ENCODE assay signal across 12 cellular contexts in the genomic region with DNA sequence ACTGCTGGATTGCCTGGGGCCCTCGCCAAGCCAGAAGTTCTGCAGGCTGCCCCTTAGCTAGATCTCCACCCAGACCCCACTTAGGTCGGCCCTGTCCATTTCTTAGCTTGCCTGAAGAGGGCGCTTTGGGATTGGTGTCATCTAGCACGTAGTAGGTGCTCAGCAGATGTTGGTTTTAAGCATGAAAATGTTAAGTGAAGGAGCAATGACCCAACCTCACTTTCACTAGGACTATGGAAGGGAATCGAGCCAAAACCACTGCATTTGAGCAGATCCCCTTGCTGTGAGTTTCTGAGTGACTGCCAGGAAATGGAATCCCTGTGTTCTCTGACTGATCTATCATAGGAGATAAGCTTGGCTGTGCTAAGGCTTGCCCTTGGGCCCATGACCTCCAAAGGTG.
DNase-seq lines count a peak whose midpoint lies in the region; ATAC-seq, FAIRE-seq and TF ChIP-seq lines count a peak whose summit lies in the region.
"Had no signal": no experiment of that assay in that cellular context is flagged by ENCODE, and none has a peak within 500 bp of the region (broad histone marks: within the 10 kb centered on the region; RNA-seq: fewer than 3 reads in every experiment).

No MANE protein-coding gene starts in this region.

- no peaks in the 10 kb centered on the region for H3K79me2 ChIP-seq in fibroblast of lung (ENCODE audit: control insufficient read depth, insufficient read depth, low read length)

- H3K4me3 ChIP-seq in fibroblast of lung (replicated peaks in 1 of 4; ENCODE audit: control extremely low read depth in 1 of 4, insufficient read depth in 1 of 4, low read depth in 3 of 4, low read length in 4 of 4), result no peak overlapping the region
- H3K4me3 ChIP-seq: lung had no signal

- no peaks in the 10 kb centered on the region for H3K36me3 Mint-ChIP-seq in activated naive CD4-positive, alpha-beta T cell treated with anti-CD3 and anti-CD28 coated beads for 36 hours (ENCODE audit: low read depth)
- H3K36me3 Mint-ChIP-seq: CD4-positive, alpha-beta memory T cell had no signal

- no peak for FAIRE-seq in urothelium cell line (lab: Jason Lieb, UNC)

- H3K9me3 Mint-ChIP-seq in activated naive CD4-positive, alpha-beta T cell treated with anti-CD3 and anti-CD28 coated beads for 36 hours, result no peaks in the 10 kb centered on the region
- H3K9me3 Mint-ChIP-seq: CD4-positive, alpha-beta memory T cell; T-helper 1 cell treated with Interleukin-12 subunit alpha and Interleukin-12 subunit beta and Interleukin-4 antibody, amounts not matched to agents 30 μg/mL and 1 μg/mL, for 36 hours had no signal

- CTCF ChIA-PET in activated naive CD4-positive, alpha-beta T cell treated with anti-CD3 and anti-CD28 coated beads for 36 hours (lab: Charles Lee), result interaction anchor here (0.8 to 1.5 kb wide), 5 partner anchors 13 to 271 kb away, joined by 3 to 7 read pairs (median 3); no protein-coding TSS in a partner anchor

- no peak overlapping the region for H3K4me2 ChIP-seq in fibroblast of lung (ENCODE audit: extremely low read depth, insufficient read depth, low read length)

- intact Hi-C loops in activated naive CD4-positive, alpha-beta T cell treated with anti-CD3 and anti-CD28 coated beads for 36 hours (cut with micrococcal nuclease), result loop anchor here (1.0 kb wide), 1 partner anchor 270 kb away; no protein-coding TSS in a partner anchor

- no peak overlapping the region for H3K4me3 Mint-ChIP-seq in activated naive CD4-positive, alpha-beta T cell treated with anti-CD3 and anti-CD28 coated beads for 36 hours
- H3K4me3 Mint-ChIP-seq: CD4-positive, alpha-beta memory T cell; T-helper 1 cell treated with Interleukin-12 subunit alpha and Interleukin-12 subunit beta and Interleukin-4 antibody, amounts not matched to agents 30 μg/mL and 1 μg/mL, for 36 hours had no signal

- no peaks in the 10 kb centered on the region for H3K27me3 ChIP-seq in fibroblast of lung (ENCODE audit: control insufficient read depth, insufficient read depth, low read length)

- H3K27ac ChIP-seq in fibroblast of lung (ENCODE audit: insufficient read depth, low read length), result no peak overlapping the region

- H3K9ac ChIP-seq in fibroblast of lung (ENCODE audit: insufficient read depth, low read length), result no peak overlapping the region

- H3K4me1 Mint-ChIP-seq in activated naive CD4-positive, alpha-beta T cell treated with anti-CD3 and anti-CD28 coated beads for 36 hours (ENCODE audit: low read depth), result no peaks in the 10 kb centered on the region
- H3K4me1 Mint-ChIP-seq: CD4-positive, alpha-beta memory T cell had no signal

- no peaks in the 10 kb centered on the region for H4K20me1 ChIP-seq in fibroblast of lung (ENCODE audit: control insufficient read depth, extremely low read depth, insufficient read depth, low read length)

- H3K9me3 ChIP-seq in fibroblast of lung (ENCODE audit: control insufficient read depth, insufficient read depth, low read depth, low read length), result no peaks in the 10 kb centered on the region

- no peak overlapping the region for H2AFZ ChIP-seq in fibroblast of lung (ENCODE audit: low read length)

- no peak overlapping the region for H3K27ac Mint-ChIP-seq in activated naive CD4-positive, alpha-beta T cell treated with anti-CD3 and anti-CD28 coated beads for 36 hours
- H3K27ac Mint-ChIP-seq: T-helper 1 cell treated with Interleukin-12 subunit alpha and Interleukin-12 subunit beta and Interleukin-4 antibody, amounts not matched to agents 30 μg/mL and 1 μg/mL, for 36 hours had no signal

- DNase-seq in activated naive CD4-positive, alpha-beta T cell treated with anti-CD3 and anti-CD28 coated beads for 36 hours, result peak; percentile 38
- DNase-seq in activated naive CD4-positive, alpha-beta T cell treated with anti-CD3 and anti-CD28 coated beads, Interleukin-2, amount 50 U/mL, for 16 hours, result no peak
- DNase-seq in OCI-M1 (lab: John Stamatoyannopoulos, UW), result peak; percentile 2
- DNase-seq in fibroblast of lung (ENCODE audit: low read depth in 2 of 2), result peak; percentile 16 to 43
- peak; percentile 22 for DNase-seq in stimulated activated naive CD8-positive, alpha-beta T cell treated with anti-CD3 and anti-CD28 coated beads, Interleukin-15, Interleukin-2, amounts not matched to agents 100 U/mL and 50 U/mL, for 24 hours
- DNase-seq in NK-92 (lab: John Stamatoyannopoulos, UW; ENCODE audit: unreplicated experiment), result no peak
- DNase-seq in mucosa of gallbladder (ENCODE audit: low spot score), result no peak
- no peak for DNase-seq in urothelium cell line (ENCODE audit: low spot score)
- DNase-seq: aorta had no signal

- H3K36me3 ChIP-seq in fibroblast of lung (ENCODE audit: control insufficient read depth, insufficient read depth, low read length), result no peaks in the 10 kb centered on the region

- no peak for ATAC-seq in stimulated activated naive CD8-positive, alpha-beta T cell treated with anti-CD3 and anti-CD28 coated beads, Interleukin-15, Interleukin-2, amounts not matched to agents 100 U/mL and 50 U/mL, for 24 hours

- TF ChIP-seq CTCF in fibroblast of lung (conservative IDR thresholded peaks at IDR 0.05 in 1 of 2, IDR thresholded peaks at IDR 0.05 in 1 of 2; ENCODE audit: low read depth in 1 of 2, low read length in 2 of 2), result peak; percentile 27 to 47

- H3K27me3 Mint-ChIP-seq in activated naive CD4-positive, alpha-beta T cell treated with anti-CD3 and anti-CD28 coated beads for 36 hours (ENCODE audit: low read depth), result no peaks in the 10 kb centered on the region

- peaks cover 2% of the 10 kb centered on the region for H3K4me1 ChIP-seq in fibroblast of lung (ENCODE audit: control insufficient read depth, extremely low read depth, insufficient read depth, low read length)

Comparison
In these comparisons a context has a peak if more than half of its experiments do, and no peak if none do; other contexts are left out.
1. DNase-seq: peak in activated naive CD4-positive, alpha-beta T cell treated with anti-CD3 and anti-CD28 coated beads for 36 hours (single experiment), OCI-M1 (single experiment), fibroblast of lung (2 of 2) and stimulated activated naive CD8-positive, alpha-beta T cell treated with anti-CD3 and anti-CD28 coated beads, Interleukin-15, Interleukin-2, amounts not matched to agents 100 U/mL and 50 U/mL, for 24 hours (single experiment); none in activated naive CD4-positive, alpha-beta T cell treated with anti-CD3 and anti-CD28 coated beads, Interleukin-2, amount 50 U/mL, for 16 hours (single experiment), NK-92 (single experiment), mucosa of gallbladder (single experiment) and urothelium cell line (single experiment).